Comparison of ENCODE assay signal across 9 cellular contexts in genomic region chr11:96219981-96220623, GRCh38.
DNase-seq lines count a peak whose midpoint lies in the region; ATAC-seq and TF ChIP-seq lines count a peak whose summit lies in the region.
"Had no signal": no experiment of that assay in that cellular context is flagged by ENCODE, and none has a peak within 500 bp of the region (broad histone marks: within the 10 kb centered on the region; RNA-seq: fewer than 3 reads in every experiment).

No MANE protein-coding gene starts in this region.

- peaks cover 22% of the 10 kb centered on the region for H3K4me1 ChIP-seq in mucosa of descending colon (ENCODE audit: low read depth)

- peak; percentile 53 for ATAC-seq in mucosa of descending colon
- ATAC-seq in HG02623 (IDR thresholded peaks at IDR 0.05; ENCODE audit: unreplicated experiment), result no peak
- ATAC-seq in HG02759 (IDR thresholded peaks at IDR 0.05; ENCODE audit: unreplicated experiment), result no peak

- H3K36me3 ChIP-seq in mucosa of descending colon (ENCODE audit: low read depth), result no peaks in the 10 kb centered on the region

- H3K27ac Mint-ChIP-seq in CD14-positive monocyte, result peak overlapping the region; percentile 91 to 97 (median 94)
- peak overlapping the region in 4 of 5 experiments; percentile 7 to 86 (median 71) for H3K27ac Mint-ChIP-seq in brain

- peaks cover 0 to under 1% (median 0%) of the 10 kb centered on the region in 7 donors for H3K9me3 Mint-ChIP-seq in CD14-positive monocyte
- H3K9me3 Mint-ChIP-seq in brain, result no peaks in the 10 kb centered on the region

- H3K36me3 Mint-ChIP-seq in CD14-positive monocyte, result peaks cover 3 to 16% of the 10 kb centered on the region in 2 donors
- no peaks in the 10 kb centered on the region for H3K36me3 Mint-ChIP-seq in brain

- no peak for DNase-seq in CD14-positive monocyte (ENCODE audit: low spot score)
- peak; percentile 7 to 18 for DNase-seq in Kasumi-1 (lab: John Stamatoyannopoulos, UW)
- no peak for DNase-seq in mucosa of descending colon
- no peak for DNase-seq in HuH-7 (ENCODE audit: low spot score)
- no peak for DNase-seq in NCI-H1694 treated with DMSO at 0.1 percent for 48 hours (lab: John Stamatoyannopoulos, UW)
- DNase-seq: activated CD8-positive, alpha-beta memory T cell treated with anti-CD3 and anti-CD28 coated beads, Interleukin-2, amount 50 U/mL, for 48 hours had no signal

- peaks cover 0 to 4% (median under 1%) of the 10 kb centered on the region in 3 donors for H3K27me3 Mint-ChIP-seq in CD14-positive monocyte (ENCODE audit: low read depth in 3 of 3)
- H3K27me3 Mint-ChIP-seq in brain, result peaks cover 5% of the 10 kb centered on the region

- H3K4me3 ChIP-seq in mucosa of descending colon, result no peak overlapping the region

- peak overlapping the region; percentile 37 to 83 for H3K4me3 Mint-ChIP-seq in CD14-positive monocyte
- peak overlapping the region in 2 of 5 experiments; percentile 5 to 36 for H3K4me3 Mint-ChIP-seq in brain

- intact Hi-C loops in CD14-positive monocyte (cut with micrococcal nuclease) (loop anchor here (5.0 to 10.0 kb wide), 2 partner anchors 42 to 45 kb away; no protein-coding TSS in a partner anchor), mucosa of descending colon (cut with DNase I, micrococcal nuclease) (no loop called here)

- no peaks in the 10 kb centered on the region for H3K9me3 ChIP-seq in mucosa of descending colon

- H3K4me1 Mint-ChIP-seq in CD14-positive monocyte, result peaks cover 55% of the 10 kb centered on the region
- peaks cover 65% of the 10 kb centered on the region for H3K4me1 Mint-ChIP-seq in brain

- no peak for TF ChIP-seq CTCF in CD14-positive monocyte (IDR thresholded peaks at IDR 0.05)
- TF ChIP-seq CTCF in brain (conservative IDR thresholded peaks at IDR 0.05), result no peak
- no peak for TF ChIP-seq CTCF in mucosa of descending colon (IDR thresholded peaks at IDR 0.05)

Comparison
In these comparisons a context has a peak if more than half of its experiments do, and no peak if none do; other contexts are left out.
1. DNase-seq: peak in Kasumi-1 (2 of 2); none in CD14-positive monocyte (single experiment), mucosa of descending colon (0 of 3), HuH-7 (single experiment) and NCI-H1694 treated with DMSO at 0.1 percent for 48 hours (single experiment).
2. intact Hi-C loops: an anchor here in CD14-positive monocyte (5.0 to 10.0 kb wide); none called in mucosa of descending colon.